Comparison of ENCODE assay signal across 27 cellular contexts in the genomic region with DNA sequence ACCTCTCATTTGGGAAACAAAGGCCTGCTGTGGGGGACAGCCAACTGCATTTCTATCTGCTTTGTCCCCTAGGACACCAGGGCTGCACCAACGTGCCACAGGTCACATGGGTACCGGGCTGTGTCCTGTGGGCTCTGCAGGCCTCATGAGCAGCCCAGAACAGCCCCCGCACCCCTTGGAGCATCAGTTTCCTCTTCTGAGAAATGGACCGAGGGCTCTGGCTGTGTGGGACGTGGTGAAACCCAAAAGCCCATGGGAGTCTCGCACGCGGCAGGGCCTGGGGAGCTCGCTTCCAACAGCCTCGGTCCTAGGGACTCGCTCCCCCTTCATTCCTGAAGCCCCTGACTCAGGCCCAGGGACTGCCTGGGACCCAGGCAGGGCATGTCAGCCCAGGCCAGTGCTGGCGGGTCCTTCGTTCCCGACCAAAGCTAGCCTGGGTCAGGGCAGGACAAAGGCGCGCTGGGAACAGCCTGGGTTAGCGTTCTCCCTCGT. TPM values are rescaled to one million over a fixed set of nuclear protein-coding genes. Genes with fewer than 3 reads are reported as not detected.
DNase-seq lines count a peak whose midpoint lies in the region; ATAC-seq and TF ChIP-seq lines count a peak whose summit lies in the region.
"Had no signal": no experiment of that assay in that cellular context is flagged by ENCODE, and none has a peak within 500 bp of the region (broad histone marks: within the 10 kb centered on the region; RNA-seq: fewer than 3 reads in every experiment).

No MANE protein-coding gene starts in this region.

- H3K27ac ChIP-seq in Karpas-422 (ENCODE audit: low read length) (peak overlapping the region; percentile 93), spleen (peak overlapping the region in 5 of 8 donors; percentile 17 to 100 (median 90))
- no peak overlapping the region for H3K27ac ChIP-seq in CD8-positive, alpha-beta memory T cell (ENCODE audit: low read depth, low read length)
- H3K27ac ChIP-seq: esophagus muscularis mucosa, PC-9, VCaP had no signal

- no peak for DNase-seq in GM06990 (ENCODE audit: extremely low read depth, insufficient read length)
- peak; percentile 52 for DNase-seq in Karpas-422
- DNase-seq in activated B cell treated with CpG ODN at 0.5 μM for 24 hours = no peak
- no peak for DNase-seq in spleen
- DNase-seq in CD8-positive, alpha-beta memory T cell = no peak
- no peak for DNase-seq in ecto neural progenitor cell (ENCODE audit: low spot score)
- DNase-seq: activated CD4-positive, alpha-beta T cell treated with anti-CD3 and anti-CD28 coated beads, Interleukin-2, amount 10 ng/mL, durations not matched to agents 24 days and 14 days; activated gamma-delta T cell treated with Interleukin-2 at 50 U/mL for 16 hours; activated T-cell treated with anti-CD3 and anti-CD28 coated beads, Interleukin-2, amount 50 U/mL, for 24 hours; caudate nucleus; COR-L47; DMS79 treated with DMSO at 0.1 percent for 48 hours; foreskin melanocyte; hippocampal formation; immature natural killer cell; KBM-7; NCI-H146; NCI-H446 treated with DMSO at 0.1 percent for 48 hours; occipital lobe; PC-9; SHP77 treated with DMSO at 0.1 percent for 48 hours; stimulated activated naive CD8-positive, alpha-beta T cell treated with anti-CD3 and anti-CD28 coated beads, Interleukin-15, amount 100 ng/mL, for 72 hours; SW 1271; T-helper 9 cell had no signal

- peak overlapping the region; percentile 81 for H3K4me3 Mint-ChIP-seq in activated B cell treated with CpG ODN at 0.5 μM for 24 hours
- no peak overlapping the region for H3K4me3 Mint-ChIP-seq in CD8-positive, alpha-beta memory T cell
- H3K4me3 Mint-ChIP-seq: activated CD4-positive, alpha-beta T cell treated with anti-CD3 and anti-CD28 coated beads, Interleukin-2, amount 10 ng/mL, durations not matched to agents 24 days and 14 days; activated T-cell treated with anti-CD3 and anti-CD28 coated beads, Interleukin-2, amount 50 U/mL, for 24 hours; immature natural killer cell; stimulated activated naive CD8-positive, alpha-beta T cell treated with anti-CD3 and anti-CD28 coated beads, Interleukin-15, amount 100 ng/mL, for 72 hours had no signal

- TF ChIP-seq CTCF in GM06990 (IDR thresholded peaks at IDR 0.05; ENCODE audit: insufficient read depth, low read length, poor library complexity, severe bottlenecking) (no peak), activated B cell treated with CpG ODN at 0.5 μM for 24 hours (IDR thresholded peaks at IDR 0.05) (no peak), spleen (IDR thresholded peaks at IDR 0.05 in 8 of 11, conservative IDR thresholded peaks at IDR 0.05 in 3 of 11) (no peak)

- H3K9ac ChIP-seq in Karpas-422 (ENCODE audit: low read length) = peak overlapping the region; percentile 99

- CTCF ChIA-PET in activated B cell treated with CpG ODN at 0.5 μM for 24 hours (lab: Charles Lee) = interaction anchor here (1.1 kb wide), 1 partner anchor 24 kb away, joined by 4 read pairs; no protein-coding TSS in a partner anchor
- CTCF ChIA-PET in CD8-positive, alpha-beta memory T cell (lab: Charles Lee) = no interaction called here

- no peaks in the 10 kb centered on the region for H3K9me3 Mint-ChIP-seq in activated B cell treated with CpG ODN at 0.5 μM for 24 hours
- H3K9me3 Mint-ChIP-seq in CD8-positive, alpha-beta memory T cell = no peaks in the 10 kb centered on the region
- H3K9me3 Mint-ChIP-seq: activated CD4-positive, alpha-beta T cell treated with anti-CD3 and anti-CD28 coated beads, Interleukin-2, amount 10 ng/mL, durations not matched to agents 24 days and 14 days; activated T-cell treated with anti-CD3 and anti-CD28 coated beads, Interleukin-2, amount 50 U/mL, for 24 hours; immature natural killer cell; stimulated activated naive CD8-positive, alpha-beta T cell treated with anti-CD3 and anti-CD28 coated beads, Interleukin-15, amount 100 ng/mL, for 72 hours had no signal

- 66 to 83% (median 70%) methylated on average over 14 to 18 of the region's 18 CpGs for WGBS in spleen, 5 donors

- peaks cover 50% of the 10 kb centered on the region for H3K4me1 Mint-ChIP-seq in activated B cell treated with CpG ODN at 0.5 μM for 24 hours
- H3K4me1 Mint-ChIP-seq in CD8-positive, alpha-beta memory T cell = peaks cover 10 to 20% (median 18%) of the 10 kb centered on the region in 3 donors

- H3K4me3 ChIP-seq in GM06990 (replicated peaks; ENCODE audit: low read depth, low read length) = peak overlapping the region; percentile 46
- peak overlapping the region; percentile 94; the same call in 1 of the 2 replicates for H3K4me3 ChIP-seq in Karpas-422 (ENCODE audit: low read length)
- H3K4me3 ChIP-seq in spleen = peak overlapping the region in 2 of 8 donors; percentile 18 to 98
- H3K4me3 ChIP-seq in CD8-positive, alpha-beta memory T cell (ENCODE audit: low read length) = no peak overlapping the region
- H3K4me3 ChIP-seq: esophagus muscularis mucosa, PC-9 had no signal

- no peaks in the 10 kb centered on the region for H3K9me2 ChIP-seq in Karpas-422 (replicated peaks; ENCODE audit: insufficient read depth, low read length)

- H3K79me2 ChIP-seq in Karpas-422 (ENCODE audit: low read length) = peaks cover 64% of the 10 kb centered on the region

- ATAC-seq in activated B cell treated with CpG ODN at 0.5 μM for 24 hours (ENCODE audit: low read depth) (peak; percentile 5), HG02870 (IDR thresholded peaks at IDR 0.05; ENCODE audit: unreplicated experiment) (no peak)
- ATAC-seq: stimulated activated naive CD8-positive, alpha-beta T cell treated with anti-CD3 and anti-CD28 coated beads, Interleukin-15, amount 100 ng/mL, for 72 hours had no signal

- intact Hi-C loops in activated B cell treated with CpG ODN at 0.5 μM for 24 hours (cut with micrococcal nuclease) (no loop called here), spleen (cut with DNase I; ENCODE audit: low total_unique reads) (no loop called here)

- peaks cover 34% of the 10 kb centered on the region for H3K36me3 ChIP-seq in GM06990 (ENCODE audit: control insufficient read depth, insufficient read depth, low read length)
- H3K36me3 ChIP-seq in Karpas-422 (ENCODE audit: insufficient read depth, low read length) = peaks cover 23% of the 10 kb centered on the region; the same call in 1 of the 2 replicates
- peaks cover 0 to 75% (median 38%) of the 10 kb centered on the region in 6 donors for H3K36me3 ChIP-seq in spleen
- H3K36me3 ChIP-seq in CD8-positive, alpha-beta memory T cell (ENCODE audit: insufficient read depth, low read length) = no peaks in the 10 kb centered on the region

- TF ChIP-seq POLR2A in spleen (IDR thresholded peaks at IDR 0.05) = no peak

- H3K4me2 ChIP-seq in Karpas-422 (ENCODE audit: low read depth, low read length, poor library complexity, severe bottlenecking) = peak overlapping the region; percentile 84
- H3K4me2 ChIP-seq: PC-9 had no signal

- peak overlapping the region; percentile 92 for H3K27ac Mint-ChIP-seq in activated B cell treated with CpG ODN at 0.5 μM for 24 hours
- H3K27ac Mint-ChIP-seq in CD8-positive, alpha-beta memory T cell = no peak overlapping the region
- H3K27ac Mint-ChIP-seq: activated CD4-positive, alpha-beta T cell treated with anti-CD3 and anti-CD28 coated beads, Interleukin-2, amount 10 ng/mL, durations not matched to agents 24 days and 14 days; activated T-cell treated with anti-CD3 and anti-CD28 coated beads, Interleukin-2, amount 50 U/mL, for 24 hours; immature natural killer cell; stimulated activated naive CD8-positive, alpha-beta T cell treated with anti-CD3 and anti-CD28 coated beads, Interleukin-15, amount 100 ng/mL, for 72 hours had no signal

- no peak overlapping the region for H2AFZ ChIP-seq in Karpas-422 (ENCODE audit: low read length)
- H2AFZ ChIP-seq: PC-9 had no signal

- peaks cover 38% of the 10 kb centered on the region for H3K36me3 Mint-ChIP-seq in activated B cell treated with CpG ODN at 0.5 μM for 24 hours (ENCODE audit: low read depth)
- H3K36me3 Mint-ChIP-seq in CD8-positive, alpha-beta memory T cell = peaks cover 0 to 38% (median 0%) of the 10 kb centered on the region in 3 donors
- H3K36me3 Mint-ChIP-seq: immature natural killer cell had no signal

- POLR2A ChIA-PET in activated B cell treated with CpG ODN at 0.5 μM for 24 hours (lab: Charles Lee) = interaction anchor here (0.6 to 6.9 kb wide), 4 partner anchors 14 to 57 kb away, joined by 3 to 121 read pairs (median 6); no protein-coding TSS in a partner anchor
- POLR2A ChIA-PET in CD8-positive, alpha-beta memory T cell (lab: Charles Lee) = no interaction called here

- H3K27me3 Mint-ChIP-seq in activated B cell treated with CpG ODN at 0.5 μM for 24 hours = no peaks in the 10 kb centered on the region
- H3K27me3 Mint-ChIP-seq in CD8-positive, alpha-beta memory T cell = peaks cover 0 to 5% of the 10 kb centered on the region in 2 donors
- H3K27me3 Mint-ChIP-seq: activated CD4-positive, alpha-beta T cell treated with anti-CD3 and anti-CD28 coated beads, Interleukin-2, amount 10 ng/mL, durations not matched to agents 24 days and 14 days; activated T-cell treated with anti-CD3 and anti-CD28 coated beads, Interleukin-2, amount 50 U/mL, for 24 hours; stimulated activated naive CD8-positive, alpha-beta T cell treated with anti-CD3 and anti-CD28 coated beads, Interleukin-15, amount 100 ng/mL, for 72 hours had no signal

- H3K9me3 ChIP-seq in Karpas-422 (ENCODE audit: low read length) (no peaks in the 10 kb centered on the region), spleen (no peaks in the 10 kb centered on the region)
- no peaks in the 10 kb centered on the region for H3K9me3 ChIP-seq in CD8-positive, alpha-beta memory T cell (ENCODE audit: low read length)
- H3K9me3 ChIP-seq: esophagus muscularis mucosa had no signal

- H4K20me1 ChIP-seq in Karpas-422 (ENCODE audit: insufficient read depth, low read depth, low read length) = no peaks in the 10 kb centered on the region; the same call in 1 of the 2 replicates

- H3K4me1 ChIP-seq in Karpas-422 (ENCODE audit: low read length) (peaks cover 42% of the 10 kb centered on the region), spleen (peaks cover 18 to 87% (median 55%) of the 10 kb centered on the region in 6 donors)
- H3K4me1 ChIP-seq in CD8-positive, alpha-beta memory T cell (ENCODE audit: insufficient read depth, low read length) = peaks cover 13% of the 10 kb centered on the region

- no peaks in the 10 kb centered on the region for H3K27me3 ChIP-seq in GM06990 (replicated peaks; ENCODE audit: control insufficient read depth, insufficient read depth, low read length)
- no peaks in the 10 kb centered on the region for H3K27me3 ChIP-seq in Karpas-422 (ENCODE audit: low read length)
- H3K27me3 ChIP-seq in spleen (replicated peaks in 1 of 7) = peaks cover 0 to 10% (median 0%) of the 10 kb centered on the region in 7 donors
- no peaks in the 10 kb centered on the region for H3K27me3 ChIP-seq in CD8-positive, alpha-beta memory T cell (ENCODE audit: insufficient read depth, low read length, poor library complexity, severe bottlenecking)
- H3K27me3 ChIP-seq: esophagus muscularis mucosa had no signal

RNA-seq across cellular contexts. Expression of gene TCF3, which starts 4.7 kb away (rescaled TPM):
- 91.5 and 284 TPM in 2 replicates for total RNA-seq in Karpas-422 (2014; rRNA removed; shearing (Covaris generic); ENCODE audit: low replicate concordance)
- total RNA-seq in activated B cell treated with CpG ODN at 0.5 μM for 24 hours (139 and 143 TPM in 2 replicates), spleen (100 to 1,000 TPM in 5 of 7 donors, 10 to 100 TPM in 2; 79.2 to 135 (median 107) TPM)
- 10 to 100 TPM; 81.0 to 96.5 (median 88.9) TPM for polyA plus RNA-seq in spleen
- total RNA-seq in CD8-positive, alpha-beta memory T cell = 10 to 100 TPM; 96.0 to 97.0 TPM
- 13.3 TPM for polyA plus RNA-seq in CD8-positive, alpha-beta memory T cell

RNA-seq across cellular contexts. Expression of gene UQCR11, which starts 42.4 kb away (rescaled TPM):
- 106 and 170 TPM in 2 replicates for total RNA-seq in Karpas-422 (2014; rRNA removed; shearing (Covaris generic); ENCODE audit: low replicate concordance)
- total RNA-seq in activated B cell treated with CpG ODN at 0.5 μM for 24 hours = 117 and 141 TPM in 2 replicates
- total RNA-seq in spleen = 100 to 1,000 TPM in 4 of 7 donors, 10 to 100 TPM in 3; 40.9 to 165 (median 129) TPM
- 100 to 1,000 TPM in 2 of 3 donors, 10 to 100 TPM in 1; 93.4 to 153 (median 145) TPM for polyA plus RNA-seq in spleen
- 100 to 1,000 TPM; 239 to 266 TPM for total RNA-seq in CD8-positive, alpha-beta memory T cell
- polyA plus RNA-seq in CD8-positive, alpha-beta memory T cell = 613 TPM

RNA-seq across cellular contexts. Expression of gene MBD3, which starts 55.0 kb away (rescaled TPM):
- total RNA-seq in Karpas-422 (2014; rRNA removed; shearing (Covaris generic); ENCODE audit: low replicate concordance) = 42.2 and 124 TPM in 2 replicates
- total RNA-seq in activated B cell treated with CpG ODN at 0.5 μM for 24 hours (91.9 and 96.9 TPM in 2 replicates), spleen (10 to 100 TPM; 57.4 to 80.9 (median 74.3) TPM)
- polyA plus RNA-seq in spleen = 100 to 1,000 TPM in 1 of 3 donors, 10 to 100 TPM in 2; 62.2 to 177 (median 89.3) TPM
- 100 to 1,000 TPM; 127 to 138 TPM for total RNA-seq in CD8-positive, alpha-beta memory T cell
- polyA plus RNA-seq in CD8-positive, alpha-beta memory T cell = 13.7 TPM
